ENCODE assay signal across 8 cellular contexts in the genomic region with DNA sequence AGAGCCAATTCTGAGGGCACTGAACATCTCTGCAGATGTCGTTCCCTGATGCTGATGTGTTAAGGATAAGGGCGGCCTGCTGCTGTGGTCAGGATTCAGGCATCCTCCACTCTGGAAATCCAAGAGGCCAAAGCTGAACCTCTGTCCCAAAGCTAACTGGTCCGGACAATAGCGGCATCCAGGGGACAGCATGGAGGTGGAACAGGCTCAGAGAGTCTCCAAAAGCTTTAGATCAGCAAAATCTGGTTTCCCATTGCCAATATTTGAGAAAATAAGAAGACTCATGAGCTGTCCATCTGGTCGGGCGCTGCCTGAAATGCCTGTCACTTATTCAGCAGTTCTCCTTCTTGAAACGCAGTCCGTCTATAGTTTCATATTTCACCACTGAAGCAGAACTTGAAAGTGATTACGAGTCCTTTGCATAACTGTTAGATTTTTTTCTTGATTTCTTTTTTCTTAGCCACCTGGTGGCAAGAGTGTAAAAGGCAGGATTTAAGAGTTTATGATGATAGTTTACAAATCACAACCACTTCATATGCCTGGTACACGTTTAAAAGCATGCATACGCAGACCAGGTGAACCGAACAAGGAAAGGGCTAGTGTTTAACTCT. TPM values are rescaled to one million over a fixed set of nuclear protein-coding genes. Genes with fewer than 3 reads are reported as not detected.
DNase-seq lines count a peak whose midpoint lies in the region; ATAC-seq and TF ChIP-seq lines count a peak whose summit lies in the region.

No MANE protein-coding gene starts in this region.

- peaks cover 28% of the 10 kb centered on the region for H3K4me1 Mint-ChIP-seq in activated CD4-positive, alpha-beta memory T cell treated with anti-CD3 and anti-CD28 coated beads for 36 hours (ENCODE audit: low read depth)
- peaks cover 31% of the 10 kb centered on the region for H3K4me1 Mint-ChIP-seq in activated CD4-positive, alpha-beta memory T cell treated with anti-CD3 and anti-CD28 coated beads, Interleukin-2, amount 10 ng/mL, durations not matched to agents 7 days and 5 days

- H3K4me3 ChIP-seq in upper lobe of left lung: no peak overlapping the region

- no peaks in the 10 kb centered on the region for H3K36me3 ChIP-seq in upper lobe of left lung

- no peaks in the 10 kb centered on the region for H3K27me3 Mint-ChIP-seq in activated CD4-positive, alpha-beta memory T cell treated with anti-CD3 and anti-CD28 coated beads for 36 hours
- H3K27me3 Mint-ChIP-seq in activated CD4-positive, alpha-beta memory T cell treated with anti-CD3 and anti-CD28 coated beads, Interleukin-2, amount 10 ng/mL, durations not matched to agents 7 days and 5 days: peaks cover 2% of the 10 kb centered on the region

- H3K9me3 Mint-ChIP-seq in activated CD4-positive, alpha-beta memory T cell treated with anti-CD3 and anti-CD28 coated beads for 36 hours: no peaks in the 10 kb centered on the region
- H3K9me3 Mint-ChIP-seq in activated CD4-positive, alpha-beta memory T cell treated with anti-CD3 and anti-CD28 coated beads, Interleukin-2, amount 10 ng/mL, durations not matched to agents 7 days and 5 days: no peaks in the 10 kb centered on the region

- H3K27ac Mint-ChIP-seq in activated CD4-positive, alpha-beta memory T cell treated with anti-CD3 and anti-CD28 coated beads for 36 hours: no peak overlapping the region
- no peak overlapping the region for H3K27ac Mint-ChIP-seq in activated CD4-positive, alpha-beta memory T cell treated with anti-CD3 and anti-CD28 coated beads, Interleukin-2, amount 10 ng/mL, durations not matched to agents 7 days and 5 days

- peaks cover 3% of the 10 kb centered on the region for H3K36me3 Mint-ChIP-seq in activated CD4-positive, alpha-beta memory T cell treated with anti-CD3 and anti-CD28 coated beads for 36 hours
- H3K36me3 Mint-ChIP-seq in activated CD4-positive, alpha-beta memory T cell treated with anti-CD3 and anti-CD28 coated beads, Interleukin-2, amount 10 ng/mL, durations not matched to agents 7 days and 5 days (ENCODE audit: low read depth): no peaks in the 10 kb centered on the region

- peaks cover 0 to 7% (median 0%) of the 10 kb centered on the region in 4 donors for H3K4me1 ChIP-seq in upper lobe of left lung

- 49 to 61% methylated on average over 12 of the region's 12 CpGs for WGBS in upper lobe of left lung, 2 donors

- H3K27me3 ChIP-seq in upper lobe of left lung: no peaks in the 10 kb centered on the region

- peak; percentile 20 for DNase-seq in activated CD4-positive, alpha-beta memory T cell treated with anti-CD3 and anti-CD28 coated beads for 36 hours
- no peak for DNase-seq in activated CD4-positive, alpha-beta memory T cell treated with anti-CD3 and anti-CD28 coated beads, Interleukin-2, amount 10 ng/mL, durations not matched to agents 7 days and 5 days
- DNase-seq in SW480 (ENCODE audit: low spot score) (peak; percentile 11), glomerular visceral epithelial cell (ENCODE audit: extremely low spot score) (peak; percentile 16), upper lobe of left lung (peak in 1 of 2 donors; percentile 16)
- DNase-seq in effector CD4-positive, alpha-beta T cell: no peak

- no peak overlapping the region for H3K27ac ChIP-seq in upper lobe of left lung

- intact Hi-C loops in activated CD4-positive, alpha-beta memory T cell treated with anti-CD3 and anti-CD28 coated beads for 36 hours (cut with micrococcal nuclease): loop anchor here (1.0 kb wide), 1 partner anchor 884 kb away; no protein-coding TSS in a partner anchor

- peak; percentile 87 for ATAC-seq in GM21423 (IDR thresholded peaks at IDR 0.05; ENCODE audit: unreplicated experiment)
- peak; percentile 94 for ATAC-seq in HG03558 (IDR thresholded peaks at IDR 0.05; ENCODE audit: extremely low read depth, unreplicated experiment)
- peak in 1 of 2 donors; percentile 35 for ATAC-seq in upper lobe of left lung (ENCODE audit: low FRiP score in 2 of 2)

- CTCF ChIA-PET in activated CD4-positive, alpha-beta memory T cell treated with anti-CD3 and anti-CD28 coated beads for 36 hours (lab: Charles Lee): interaction anchor here (0.6 to 2.1 kb wide), 8 partner anchors 29 to 886 kb away, joined by 3 to 9 read pairs (median 4); no protein-coding TSS in a partner anchor
- CTCF ChIA-PET in activated CD4-positive, alpha-beta memory T cell treated with anti-CD3 and anti-CD28 coated beads, Interleukin-2, amount 10 ng/mL, durations not matched to agents 7 days and 5 days (lab: Charles Lee): interaction anchor here (0.9 to 1.2 kb wide), 2 partner anchors 173 to 887 kb away, joined by 3 to 4 read pairs; no protein-coding TSS in a partner anchor

- peak in 4 of 6 experiments; percentile 27 to 64 (median 58) for TF ChIP-seq CTCF in upper lobe of left lung (IDR thresholded peaks at IDR 0.05)

- POLR2A ChIA-PET in activated CD4-positive, alpha-beta memory T cell treated with anti-CD3 and anti-CD28 coated beads for 36 hours (lab: Charles Lee): no interaction called here
- POLR2A ChIA-PET in activated CD4-positive, alpha-beta memory T cell treated with anti-CD3 and anti-CD28 coated beads, Interleukin-2, amount 10 ng/mL, durations not matched to agents 7 days and 5 days (lab: Charles Lee): no interaction called here

- TF ChIP-seq EP300 in upper lobe of left lung (IDR thresholded peaks at IDR 0.05): no peak

- TF ChIP-seq POLR2A in upper lobe of left lung (IDR thresholded peaks at IDR 0.05): no peak

- no peak overlapping the region for H3K4me3 Mint-ChIP-seq in activated CD4-positive, alpha-beta memory T cell treated with anti-CD3 and anti-CD28 coated beads for 36 hours
- H3K4me3 Mint-ChIP-seq in activated CD4-positive, alpha-beta memory T cell treated with anti-CD3 and anti-CD28 coated beads, Interleukin-2, amount 10 ng/mL, durations not matched to agents 7 days and 5 days: no peak overlapping the region

- H3K9me3 ChIP-seq in upper lobe of left lung: no peaks in the 10 kb centered on the region

RNA-seq across cellular contexts. Expression of a gene that starts 45.9 kb away (rescaled TPM):
- total RNA-seq in activated CD4-positive, alpha-beta memory T cell treated with anti-CD3 and anti-CD28 coated beads for 36 hours: 1 to 10 TPM; 5.8 to 7.0 TPM
- total RNA-seq in activated CD4-positive, alpha-beta memory T cell treated with anti-CD3 and anti-CD28 coated beads, Interleukin-2, amount 10 ng/mL, durations not matched to agents 7 days and 5 days: 10 to 100 TPM in 1 of 2 experiments, 1 to 10 TPM in 1; 9.5 to 11.4 TPM
- 1 to 10 TPM in 5 of 6 donors, under 1 TPM in 1; 0.67 to 8.5 (median 5.7) TPM for total RNA-seq in upper lobe of left lung

Comparison
In these comparisons a context has a peak if more than half of its experiments do, and no peak if none do; other contexts are left out.
1. DNase-seq: peak in activated CD4-positive, alpha-beta memory T cell treated with anti-CD3 and anti-CD28 coated beads for 36 hours (single experiment), SW480 (single experiment) and glomerular visceral epithelial cell (single experiment); none in activated CD4-positive, alpha-beta memory T cell treated with anti-CD3 and anti-CD28 coated beads, Interleukin-2, amount 10 ng/mL, durations not matched to agents 7 days and 5 days (single experiment) and effector CD4-positive, alpha-beta T cell (single experiment).